In genomic region chr1:44783697-44784093, GRCh38 we compare ENCODE assay signal across 9 cellular contexts. TPM values are rescaled to one million over a fixed set of nuclear protein-coding genes. Genes with fewer than 3 reads are reported as not detected.
DNase-seq lines count a peak whose midpoint lies in the region; ATAC-seq, FAIRE-seq and TF ChIP-seq lines count a peak whose summit lies in the region.
"Had no signal": no experiment of that assay in that cellular context is flagged by ENCODE, and none has a peak within 500 bp of the region (broad histone marks: within the 10 kb centered on the region; RNA-seq: fewer than 3 reads in every experiment).

No MANE protein-coding gene starts in this region.

- peaks cover 8 to 23% of the 10 kb centered on the region in 2 donors for H3K4me1 ChIP-seq in kidney (ENCODE audit: control insufficient read depth in 1 of 2, insufficient read depth in 1 of 2, low read depth in 1 of 2, low read length in 2 of 2)
- H3K4me1 ChIP-seq in subcutaneous abdominal adipose tissue (ENCODE audit: control insufficient read depth in 5 of 5, insufficient read depth in 5 of 5, low read length in 5 of 5), result peaks cover 3 to 32% (median 27%) of the 10 kb centered on the region in 5 donors

- no peaks in the 10 kb centered on the region for H3K27me3 Mint-ChIP-seq in activated CD4-positive, alpha-beta T cell treated with anti-CD3 and anti-CD28 coated beads, Interleukin-2, amount 10 ng/mL, durations not matched to agents 24 days and 14 days
- no peaks in the 10 kb centered on the region for H3K27me3 Mint-ChIP-seq in activated T-helper 17 cell treated with anti-CD3 and anti-CD28 coated beads, Interleukin-2, amount 50 U/mL, for 72 hours

- peaks cover 0 to 3% (median 0%) of the 10 kb centered on the region in 5 donors for H3K27me3 ChIP-seq in subcutaneous abdominal adipose tissue (ENCODE audit: control insufficient read depth in 5 of 5, insufficient read depth in 4 of 5, low read length in 5 of 5)
- H3K27me3 ChIP-seq in MG63, result no peaks in the 10 kb centered on the region

- POLR2A ChIA-PET in GM10248 (lab: Yijun Ruan, JAX), result interaction anchor here (1.2 kb wide), 3 partner anchors 8 to 36 kb away, joined by 3 to 10 read pairs (median 3); partner anchors contain the start of gene RPS8

- peak overlapping the region; percentile 34 to 38 for H3K4me3 ChIP-seq in kidney (ENCODE audit: low read length in 2 of 2)
- peak overlapping the region; percentile 1 to 57 (median 29) for H3K4me3 ChIP-seq in subcutaneous abdominal adipose tissue (ENCODE audit: low read depth in 1 of 5, low read length in 5 of 5)
- no peak overlapping the region for H3K4me3 ChIP-seq in MG63

- H3K36me3 ChIP-seq in kidney (ENCODE audit: control insufficient read depth in 1 of 2, insufficient read depth in 2 of 2, low read length in 2 of 2) (peaks cover 2 to 4% of the 10 kb centered on the region in 2 donors), subcutaneous abdominal adipose tissue (ENCODE audit: control insufficient read depth in 5 of 5, insufficient read depth in 5 of 5, low read length in 5 of 5) (peaks cover 0 to 29% (median 16%) of the 10 kb centered on the region in 5 donors), MG63 (peaks cover 36% of the 10 kb centered on the region)

- peaks cover 39% of the 10 kb centered on the region for H3K4me1 Mint-ChIP-seq in activated CD4-positive, alpha-beta T cell treated with anti-CD3 and anti-CD28 coated beads, Interleukin-2, amount 10 ng/mL, durations not matched to agents 24 days and 14 days
- peaks cover 37% of the 10 kb centered on the region for H3K4me1 Mint-ChIP-seq in activated T-helper 17 cell treated with anti-CD3 and anti-CD28 coated beads, Interleukin-2, amount 50 U/mL, for 72 hours

- H3K9me3 Mint-ChIP-seq in activated CD4-positive, alpha-beta T cell treated with anti-CD3 and anti-CD28 coated beads, Interleukin-2, amount 10 ng/mL, durations not matched to agents 24 days and 14 days, result no peaks in the 10 kb centered on the region
- no peaks in the 10 kb centered on the region for H3K9me3 Mint-ChIP-seq in activated T-helper 17 cell treated with anti-CD3 and anti-CD28 coated beads, Interleukin-2, amount 50 U/mL, for 72 hours

- TF ChIP-seq CTCF in kidney (IDR thresholded peaks at IDR 0.05; ENCODE audit: borderline replicate concordance, extremely low read depth, insufficient read depth) (no peak), GM10248 (IDR thresholded peaks at IDR 0.05; ENCODE audit: control extremely low read depth, extremely low read depth, low read depth, missing control alignments) (no peak)

- peak overlapping the region; percentile 48 for H3K27ac Mint-ChIP-seq in activated CD4-positive, alpha-beta T cell treated with anti-CD3 and anti-CD28 coated beads, Interleukin-2, amount 10 ng/mL, durations not matched to agents 24 days and 14 days
- H3K27ac Mint-ChIP-seq in activated T-helper 17 cell treated with anti-CD3 and anti-CD28 coated beads, Interleukin-2, amount 50 U/mL, for 72 hours, result peak overlapping the region; percentile 26

- peaks cover 44% of the 10 kb centered on the region for H3K36me3 Mint-ChIP-seq in activated CD4-positive, alpha-beta T cell treated with anti-CD3 and anti-CD28 coated beads, Interleukin-2, amount 10 ng/mL, durations not matched to agents 24 days and 14 days (ENCODE audit: low read depth)
- peaks cover 41% of the 10 kb centered on the region for H3K36me3 Mint-ChIP-seq in activated T-helper 17 cell treated with anti-CD3 and anti-CD28 coated beads, Interleukin-2, amount 50 U/mL, for 72 hours (ENCODE audit: low read depth)

- no peak for DNase-seq in activated CD4-positive, alpha-beta T cell treated with anti-CD3 and anti-CD28 coated beads, Interleukin-2, amount 10 ng/mL, durations not matched to agents 24 days and 14 days
- no peak for DNase-seq in activated CD4-positive, alpha-beta T cell treated with anti-CD3 and anti-CD28 coated beads, Interleukin-2, amount 50 U/mL, for 1 hour
- DNase-seq in kidney (no peak), GM10248 (ENCODE audit: extremely low spot score) (no peak), UCSD-AML1 (lab: John Stamatoyannopoulos, UW; ENCODE audit: unreplicated experiment) (no peak), MG63 (no peak)

- peak overlapping the region; percentile 61 for H3K4me3 Mint-ChIP-seq in activated CD4-positive, alpha-beta T cell treated with anti-CD3 and anti-CD28 coated beads, Interleukin-2, amount 10 ng/mL, durations not matched to agents 24 days and 14 days
- peak overlapping the region; percentile 58 for H3K4me3 Mint-ChIP-seq in activated T-helper 17 cell treated with anti-CD3 and anti-CD28 coated beads, Interleukin-2, amount 50 U/mL, for 72 hours

- FAIRE-seq in kidney (lab: Jason Lieb, UNC), result no peak

- ATAC-seq in activated T-helper 17 cell treated with anti-CD3 and anti-CD28 coated beads, Interleukin-2, amount 50 U/mL, for 72 hours (replicated peaks), result no peak

- no peaks in the 10 kb centered on the region for H3K9me3 ChIP-seq in kidney (ENCODE audit: control insufficient read depth in 1 of 2, low read length in 2 of 2)
- no peaks in the 10 kb centered on the region for H3K9me3 ChIP-seq in subcutaneous abdominal adipose tissue (ENCODE audit: control insufficient read depth in 5 of 5, low read length in 5 of 5)
- H3K9me3 ChIP-seq in MG63, result no peaks in the 10 kb centered on the region

- H3K9ac ChIP-seq in kidney (ENCODE audit: low read length in 2 of 2), result peak overlapping the region; percentile 4 to 43
- peak overlapping the region in 3 of 5 donors; percentile 3 to 55 (median 5) for H3K9ac ChIP-seq in subcutaneous abdominal adipose tissue (ENCODE audit: low read length in 5 of 5)

- H3K27ac ChIP-seq in kidney (ENCODE audit: low read depth in 2 of 2, low read length in 2 of 2), result no peak overlapping the region
- no peak overlapping the region for H3K27ac ChIP-seq in subcutaneous abdominal adipose tissue (ENCODE audit: low read depth, low read length)

- CTCF ChIA-PET in GM10248 (lab: Yijun Ruan, JAX), result interaction anchor here (0.8 to 3.6 kb wide), 8 partner anchors 8 to 53 kb away, joined by 3 to 18 read pairs (median 4); partner anchors contain the start of genes PLK3, RNU5D-1 and RPS8

- intact Hi-C loops in activated CD4-positive, alpha-beta T cell treated with anti-CD3 and anti-CD28 coated beads, Interleukin-2, amount 10 ng/mL, durations not matched to agents 24 days and 14 days (cut with micrococcal nuclease), result loop anchor here (2.0 kb wide), 1 partner anchor 53 kb away; the partner anchor contains the start of gene RNU5D-1
- intact Hi-C loops in kidney (cut with DNase I), result loop anchor here (10.0 kb wide), 1 partner anchor 51 kb away; no protein-coding TSS in a partner anchor

RNA-seq across cellular contexts. Expression of gene BEST4, which starts 4.3 kb away (rescaled TPM):
- total RNA-seq in activated CD4-positive, alpha-beta T cell treated with anti-CD3 and anti-CD28 coated beads, Interleukin-2, amount 10 ng/mL, durations not matched to agents 24 days and 14 days, result 0.77 and 0.83 TPM in 2 replicates
- total RNA-seq in activated T-helper 17 cell treated with anti-CD3 and anti-CD28 coated beads, Interleukin-2, amount 50 U/mL, for 72 hours, result 1 to 10 TPM in 1 of 2 donors, under 1 TPM in 1; 0.97 to 2.0 TPM
- total RNA-seq in kidney, result 0.50 TPM
- 0.37 TPM for polyA plus RNA-seq in kidney (ENCODE audit: insufficient read depth, low read depth, low replicate concordance)
- total RNA-seq in MG63 (2014; rRNA removed; shearing (Covaris generic); ENCODE audit: low replicate concordance), result not detected in 2 replicates
- total RNA-seq: NCI-H460 had no signal

RNA-seq across cellular contexts. Expression of gene RPS8, which starts 8.4 kb away (rescaled TPM):
- 2,376 and 2,377 TPM in 2 replicates for total RNA-seq in activated CD4-positive, alpha-beta T cell treated with anti-CD3 and anti-CD28 coated beads, Interleukin-2, amount 10 ng/mL, durations not matched to agents 24 days and 14 days
- total RNA-seq in activated T-helper 17 cell treated with anti-CD3 and anti-CD28 coated beads, Interleukin-2, amount 50 U/mL, for 72 hours, result 1,000 to 10,000 TPM; 2,475 to 3,183 TPM
- total RNA-seq in kidney, result 1,449 TPM
- 1,538 TPM for polyA plus RNA-seq in kidney (ENCODE audit: insufficient read depth, low read depth, low replicate concordance)
- total RNA-seq in MG63 (2014; rRNA removed; shearing (Covaris generic); ENCODE audit: low replicate concordance), result 2,690 and 3,127 TPM in 2 replicates

RNA-seq across cellular contexts. Expression of gene PLK3, which starts 16.5 kb away (rescaled TPM):
- total RNA-seq in activated CD4-positive, alpha-beta T cell treated with anti-CD3 and anti-CD28 coated beads, Interleukin-2, amount 10 ng/mL, durations not matched to agents 24 days and 14 days, result 190 and 205 TPM in 2 replicates
- 10 to 100 TPM; 58.7 to 92.0 TPM for total RNA-seq in activated T-helper 17 cell treated with anti-CD3 and anti-CD28 coated beads, Interleukin-2, amount 50 U/mL, for 72 hours
- total RNA-seq in kidney, result 24.3 TPM
- 4.4 TPM for polyA plus RNA-seq in kidney (ENCODE audit: insufficient read depth, low read depth, low replicate concordance)
- total RNA-seq in MG63 (2014; rRNA removed; shearing (Covaris generic); ENCODE audit: low replicate concordance), result 5.3 and 5.9 TPM in 2 replicates

RNA-seq across cellular contexts. Expression of gene DYNLT4, which starts 23.5 kb away (rescaled TPM):
- 0.28 TPM in 1 of 2 replicates, not detected in the other for total RNA-seq in activated CD4-positive, alpha-beta T cell treated with anti-CD3 and anti-CD28 coated beads, Interleukin-2, amount 10 ng/mL, durations not matched to agents 24 days and 14 days
- 1 to 10 TPM in 1 of 2 donors, under 1 TPM in 1; 0.56 to 1.2 TPM for total RNA-seq in activated T-helper 17 cell treated with anti-CD3 and anti-CD28 coated beads, Interleukin-2, amount 50 U/mL, for 72 hours
- total RNA-seq in kidney, result 1.2 TPM
- not detected for polyA plus RNA-seq in kidney (ENCODE audit: insufficient read depth, low read depth, low replicate concordance)
- total RNA-seq in MG63 (2014; rRNA removed; shearing (Covaris generic); ENCODE audit: low replicate concordance), result not detected in 2 replicates

RNA-seq across cellular contexts. Expression of gene BTBD19, which starts 24.6 kb away (rescaled TPM):
- 22.2 and 22.7 TPM in 2 replicates for total RNA-seq in activated CD4-positive, alpha-beta T cell treated with anti-CD3 and anti-CD28 coated beads, Interleukin-2, amount 10 ng/mL, durations not matched to agents 24 days and 14 days
- total RNA-seq in activated T-helper 17 cell treated with anti-CD3 and anti-CD28 coated beads, Interleukin-2, amount 50 U/mL, for 72 hours, result 10 to 100 TPM; 15.9 to 62.7 TPM
- total RNA-seq in kidney, result 16.5 TPM
- polyA plus RNA-seq in kidney (ENCODE audit: insufficient read depth, low read depth, low replicate concordance), result 3.2 TPM
- total RNA-seq in MG63 (2014; rRNA removed; shearing (Covaris generic); ENCODE audit: low replicate concordance), result 1.0 and 1.2 TPM in 2 replicates
